Comparison of ENCODE assay signal across 13 cellular contexts in the genomic region with DNA sequence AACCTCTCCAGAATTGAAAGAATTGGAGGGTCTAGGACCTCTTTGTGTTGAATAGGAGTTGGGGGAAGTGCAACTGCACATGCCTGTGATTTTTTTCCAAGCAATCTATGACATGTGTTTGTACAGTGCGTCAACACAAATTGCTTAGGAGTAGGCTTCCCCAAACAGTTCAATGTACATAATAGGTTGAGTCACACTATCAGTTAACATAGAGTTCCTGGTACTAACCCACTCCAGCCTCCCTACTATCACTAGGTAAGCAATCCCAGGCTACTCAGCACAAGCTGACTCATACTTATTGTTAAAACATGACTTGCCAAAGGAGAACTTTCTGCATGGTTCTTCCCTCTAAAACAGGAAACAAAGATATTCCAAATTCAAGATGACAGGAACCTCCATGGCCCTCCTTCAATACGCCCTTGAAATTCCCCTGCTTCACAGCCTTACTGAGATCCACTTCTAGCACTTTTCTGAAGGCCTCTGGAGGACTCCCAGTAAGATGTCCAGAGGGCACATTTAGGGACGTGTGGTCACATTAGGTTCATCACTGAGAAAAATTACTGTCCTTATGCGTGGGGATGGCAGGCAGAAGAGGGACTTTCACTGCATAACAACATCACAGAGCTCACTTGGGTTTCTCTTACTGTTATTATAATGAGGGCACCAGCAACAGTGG. TPM values are rescaled to one million over a fixed set of nuclear protein-coding genes. Genes with fewer than 3 reads are reported as not detected.
DNase-seq lines count a peak whose midpoint lies in the region; TF ChIP-seq lines count a peak whose summit lies in the region.
"Had no signal": no experiment of that assay in that cellular context is flagged by ENCODE, and none has a peak within 500 bp of the region (broad histone marks: within the 10 kb centered on the region; RNA-seq: fewer than 3 reads in every experiment).

No MANE protein-coding gene starts in this region.

- DNase-seq in amniotic epithelial cell (ENCODE audit: low read depth) (peak; percentile 91), kidney tubule cell (ENCODE audit: low spot score) (peak; percentile 82), esophagus muscularis mucosa (ENCODE audit: extremely low spot score) (no peak), posterior vena cava (ENCODE audit: low spot score) (no peak), GDM1 (lab: John Stamatoyannopoulos, UW) (no peak), NCI-H345 treated with DMSO at 0.1 percent for 48 hours (lab: John Stamatoyannopoulos, UW; ENCODE audit: unreplicated experiment) (no peak)
- DNase-seq: CD4-positive, CD25-positive, alpha-beta regulatory T cell; NCI-H345; spleen had no signal

- no peaks in the 10 kb centered on the region for H3K9me3 ChIP-seq in HUES48 (ENCODE audit: control insufficient read depth, insufficient read depth, low read length)
- H3K9me3 ChIP-seq in esophagus muscularis mucosa, result no peaks in the 10 kb centered on the region
- H3K9me3 ChIP-seq: spleen had no signal

- H3K27me3 ChIP-seq in ACC112 (ENCODE audit: insufficient read depth, low read length) (no peaks in the 10 kb centered on the region), HUES48 (ENCODE audit: control insufficient read depth, insufficient read depth, low read length) (peaks cover 3% of the 10 kb centered on the region; the same call in 1 of the 2 replicates), esophagus muscularis mucosa (no peaks in the 10 kb centered on the region)

- H2AFZ ChIP-seq in ACC112 (ENCODE audit: low read length, unreplicated experiment), result peak overlapping the region; percentile 68

- H3K4me3 ChIP-seq in ACC112 (ENCODE audit: low read depth, low read length) (peak overlapping the region; percentile 16; the same call in 1 of the 2 replicates), HUES48 (ENCODE audit: low read depth, low read length) (no peak overlapping the region), esophagus muscularis mucosa (no peak overlapping the region)
- H3K4me3 ChIP-seq: spleen had no signal

- no peaks in the 10 kb centered on the region for H3K79me2 ChIP-seq in ACC112 (ENCODE audit: control insufficient read depth, insufficient read depth, low read length, unreplicated experiment)

- no peak for TF ChIP-seq EP300 in esophagus muscularis mucosa (IDR thresholded peaks at IDR 0.05)

- H3K27ac ChIP-seq in ACC112 (ENCODE audit: low read depth, low read length) (peak overlapping the region; percentile 91), HUES48 (ENCODE audit: low read depth, low read length) (peak overlapping the region; percentile 14), esophagus muscularis mucosa (replicated peaks in 1 of 4) (no peak overlapping the region)
- H3K27ac ChIP-seq: spleen, VCaP had no signal

- WGBS in esophagus muscularis mucosa, result 51% methylated on average over 3 of the region's 4 CpGs

- no peak for TF ChIP-seq CTCF in esophagus muscularis mucosa (IDR thresholded peaks at IDR 0.05)

- intact Hi-C loops in esophagus muscularis mucosa (cut with DNase I), result no loop called here
- intact Hi-C loops in posterior vena cava (cut with DNase I), result no loop called here

- H3K4me1 ChIP-seq in ACC112 (ENCODE audit: control insufficient read depth, insufficient read depth, low read length, unreplicated experiment) (peaks cover 16% of the 10 kb centered on the region), HUES48 (ENCODE audit: control insufficient read depth, insufficient read depth, low read length) (peaks cover 5% of the 10 kb centered on the region), esophagus muscularis mucosa (no peaks in the 10 kb centered on the region)
- H3K4me1 ChIP-seq: spleen had no signal

- no peak for TF ChIP-seq POLR2A in esophagus muscularis mucosa (IDR thresholded peaks at IDR 0.05; ENCODE audit: low read depth)

- no peaks in the 10 kb centered on the region for H3K36me3 ChIP-seq in ACC112 (ENCODE audit: insufficient read depth, low read length)
- H3K36me3 ChIP-seq in HUES48 (ENCODE audit: control insufficient read depth, insufficient read depth, low read length), result no peaks in the 10 kb centered on the region
- H3K36me3 ChIP-seq in esophagus muscularis mucosa, result no peaks in the 10 kb centered on the region
- H3K36me3 ChIP-seq: spleen had no signal

- no peak overlapping the region for H3K9ac ChIP-seq in HUES48 (ENCODE audit: low read depth, low read length)

RNA-seq across cellular contexts. Expression of a gene that starts 8.4 kb away (rescaled TPM):
- total RNA-seq in esophagus muscularis mucosa (under 1 TPM in 1 of 4 donors, not detected in 3; 0.17 TPM), posterior vena cava (under 1 TPM in 1 of 2 donors, not detected in 1; 0.24 TPM)

RNA-seq across cellular contexts. Expression of a gene that starts 54.3 kb away (rescaled TPM):
- not detected for total RNA-seq in esophagus muscularis mucosa
- not detected for total RNA-seq in posterior vena cava
- total RNA-seq: CD4-positive, CD25-positive, alpha-beta regulatory T cell; spleen; temporal lobe had no signal

RNA-seq across cellular contexts. Expression of a gene that starts 54.9 kb away (rescaled TPM):
- total RNA-seq in esophagus muscularis mucosa (10 to 100 TPM; 26.2 to 40.6 (median 31.2) TPM), posterior vena cava (10 to 100 TPM; 28.4 to 31.7 TPM)

RNA-seq across cellular contexts. Expression of a gene that starts 55.1 kb away (rescaled TPM):
- 10 to 100 TPM in 3 of 4 donors, 1 to 10 TPM in 1; 9.9 to 12.3 (median 10.8) TPM for total RNA-seq in esophagus muscularis mucosa
- 10 to 100 TPM in 1 of 2 donors, 1 to 10 TPM in 1; 7.9 to 12.9 TPM for total RNA-seq in posterior vena cava

Comparison
In these comparisons a context has a peak if more than half of its experiments do, and no peak if none do; other contexts are left out.
1. H3K27ac ChIP-seq: peak in ACC112 (single experiment) and HUES48 (single experiment); none in esophagus muscularis mucosa (0 of 4).
2. DNase-seq: peak in amniotic epithelial cell (single experiment) and kidney tubule cell (single experiment); none in esophagus muscularis mucosa (single experiment), posterior vena cava (single experiment), GDM1 (single experiment) and NCI-H345 treated with DMSO at 0.1 percent for 48 hours (single experiment).